11 cellular contexts compared by ENCODE assay signal in genomic region chr12:91574975-91575374, GRCh38.
"Had no signal": no experiment of that assay in that cellular context is flagged by ENCODE, and none has a peak within 500 bp of the region (broad histone marks: within the 10 kb centered on the region; RNA-seq: fewer than 3 reads in every experiment).

No MANE protein-coding gene starts in this region.

- H3K9me3 ChIP-seq: thyroid gland had no signal

- H3K36me3 Mint-ChIP-seq: activated CD4-positive, alpha-beta memory T cell treated with anti-CD3 and anti-CD28 coated beads for 36 hours; activated naive CD8-positive, alpha-beta T cell treated with anti-CD3 and anti-CD28 coated beads for 36 hours; naive B cell had no signal

- H3K27me3 ChIP-seq: cardiac muscle cell, thyroid gland had no signal

- H3K27me3 Mint-ChIP-seq: activated naive CD8-positive, alpha-beta T cell treated with anti-CD3 and anti-CD28 coated beads for 36 hours had no signal

- H3K4me3 ChIP-seq: cardiac muscle cell, thyroid gland had no signal

- H3K9me3 Mint-ChIP-seq: activated CD4-positive, alpha-beta memory T cell treated with anti-CD3 and anti-CD28 coated beads for 36 hours; activated naive CD8-positive, alpha-beta T cell treated with anti-CD3 and anti-CD28 coated beads for 36 hours; activated T-cell treated with anti-CD3 and anti-CD28 coated beads, Interleukin-2, amount 50 U/mL, for 72 hours; naive B cell had no signal

- H3K36me3 ChIP-seq: cardiac muscle cell, thyroid gland had no signal

- ATAC-seq: activated T-cell treated with anti-CD3 and anti-CD28 coated beads, Interleukin-2, amount 50 U/mL, for 72 hours had no signal

- H3K27ac Mint-ChIP-seq: activated CD4-positive, alpha-beta memory T cell treated with anti-CD3 and anti-CD28 coated beads for 36 hours; activated naive CD8-positive, alpha-beta T cell treated with anti-CD3 and anti-CD28 coated beads for 36 hours; activated T-cell treated with anti-CD3 and anti-CD28 coated beads, Interleukin-2, amount 50 U/mL, for 72 hours; naive B cell had no signal

- H3K4me3 Mint-ChIP-seq: activated CD4-positive, alpha-beta memory T cell treated with anti-CD3 and anti-CD28 coated beads for 36 hours; activated naive CD8-positive, alpha-beta T cell treated with anti-CD3 and anti-CD28 coated beads for 36 hours; activated T-cell treated with anti-CD3 and anti-CD28 coated beads, Interleukin-2, amount 50 U/mL, for 72 hours; naive B cell had no signal

- DNase-seq: activated CD4-positive, alpha-beta memory T cell treated with anti-CD3 and anti-CD28 coated beads for 36 hours; activated CD4-positive, alpha-beta T cell treated with anti-CD3 and anti-CD28 coated beads for 1 hour; activated gamma-delta T cell treated with Interleukin-2 at 50 U/mL for 16 hours; activated naive CD8-positive, alpha-beta T cell treated with anti-CD3 and anti-CD28 coated beads for 36 hours; activated T-cell treated with anti-CD3 and anti-CD28 coated beads, Interleukin-2, amount 50 U/mL, for 72 hours; aorta; kidney; naive B cell; nucleus accumbens; thyroid gland had no signal

- H3K27ac ChIP-seq: cardiac muscle cell, thyroid gland had no signal
